Comparison of ENCODE assay signal across 15 cellular contexts in genomic region chr15:68210409-68210756, GRCh38. TPM values are rescaled to one million over a fixed set of nuclear protein-coding genes. Genes with fewer than 3 reads are reported as not detected.
DNase-seq lines count a peak whose midpoint lies in the region; ATAC-seq and TF ChIP-seq lines count a peak whose summit lies in the region.
"Had no signal": no experiment of that assay in that cellular context is flagged by ENCODE, and none has a peak within 500 bp of the region (broad histone marks: within the 10 kb centered on the region; RNA-seq: fewer than 3 reads in every experiment).

No MANE protein-coding gene starts in this region.

- TF ChIP-seq EP300 in sigmoid colon (IDR thresholded peaks at IDR 0.05) = no peak

- H2AFZ ChIP-seq in MM.1S (ENCODE audit: low read length) = no peak overlapping the region
- H2AFZ ChIP-seq: GM23248, parathyroid adenoma had no signal

- H3K9me2 ChIP-seq in MM.1S (replicated peaks; ENCODE audit: insufficient read depth, low read length) = no peaks in the 10 kb centered on the region

- intact Hi-C loops in dorsolateral prefrontal cortex (cut with DNase I) (loop anchor here (2.0 to 10.0 kb wide), 4 partner anchors 14 to 368 kb away; partner anchors contain the start of gene RNU6-1 (in 1 of the 2)), sigmoid colon (cut with DNase I) (loop anchor here (2.0 to 10.0 kb wide), 2 partner anchors 156 to 348 kb away; partner anchors contain the start of gene PIAS1)

- H3K9ac ChIP-seq in BLaER1 treated with 17β-estradiol and CSF1 and Interleukin-3, amounts not matched to agents 10 nM and 100 nM = peak overlapping the region; percentile 4 to 76 (median 55); a peak in 17 of 22 replicates
- H3K9ac ChIP-seq in MM.1S (ENCODE audit: low read length) = no peak overlapping the region; the same call in 1 of the 2 replicates
- H3K9ac ChIP-seq: GM23248, KMS-11, parathyroid adenoma had no signal

- peak overlapping the region in 7 of 10 experiments; percentile 2 to 39 (median 22); a peak in 7 of 20 replicates for H3K4me3 ChIP-seq in BLaER1 treated with 17β-estradiol and CSF1 and Interleukin-3, amounts not matched to agents 10 nM and 100 nM
- no peak overlapping the region for H3K4me3 ChIP-seq in MM.1S (ENCODE audit: low read length)
- peak overlapping the region in 57 of 59 donors; percentile 10 to 68 (median 49) for H3K4me3 ChIP-seq in dorsolateral prefrontal cortex
- H3K4me3 ChIP-seq in sigmoid colon = peak overlapping the region in 3 of 4 donors; percentile 27 to 37 (median 35)
- H3K4me3 ChIP-seq: GM23248 had no signal

- peaks cover 0 to 60% (median 41%) of the 10 kb centered on the region in 11 experiments; a peak in 15 of 22 replicates for H4K20me1 ChIP-seq in BLaER1 treated with 17β-estradiol and CSF1 and Interleukin-3, amounts not matched to agents 10 nM and 100 nM
- H4K20me1 ChIP-seq in MM.1S (ENCODE audit: insufficient read depth, low read length) = peaks cover 15% of the 10 kb centered on the region

- WGBS in sigmoid colon, 2 donors = 79 to 82% methylated on average over 9 of the region's 9 CpGs

- H3K36me3 ChIP-seq in BLaER1 treated with 17β-estradiol and CSF1 and Interleukin-3, amounts not matched to agents 10 nM and 100 nM = peaks cover 0 to 46% (median 14%) of the 10 kb centered on the region in 11 experiments; a peak in 12 of 22 replicates
- peaks cover 22% of the 10 kb centered on the region; the same call in 1 of the 2 replicates for H3K36me3 ChIP-seq in MM.1S (replicated peaks; ENCODE audit: insufficient read depth, low read length)
- H3K36me3 ChIP-seq in sigmoid colon = no peaks in the 10 kb centered on the region
- H3K36me3 ChIP-seq: gastrocnemius medialis, Peyer's patch had no signal

- no peak for TF ChIP-seq POLR2A in sigmoid colon (IDR thresholded peaks at IDR 0.05)

- DNase-seq in MM.1S = no peak
- DNase-seq in dorsolateral prefrontal cortex = peak in 2 of 10 donors; percentile 22 to 35
- DNase-seq in sigmoid colon = no peak
- no peak for DNase-seq in NCI-H1048 (lab: John Stamatoyannopoulos, UW)
- no peak for DNase-seq in NCI-H2196 (lab: John Stamatoyannopoulos, UW; ENCODE audit: unreplicated experiment)
- DNase-seq in islet precursor cell = no peak
- DNase-seq: NCI-H1436 treated with DMSO at 0.1 percent for 48 hours, NCI-H510A had no signal

- TF ChIP-seq CTCF in MM.1S (IDR thresholded peaks at IDR 0.05; ENCODE audit: low read length) (no peak), dorsolateral prefrontal cortex (IDR thresholded peaks at IDR 0.05 in 54 of 56, conservative IDR thresholded peaks at IDR 0.05 in 2 of 56; ENCODE audit: low read depth in 1 of 56, partially characterized antibody in 56 of 56) (no peak), sigmoid colon (IDR thresholded peaks at IDR 0.05) (no peak)

- H3K4me1 ChIP-seq in BLaER1 treated with 17β-estradiol and CSF1 and Interleukin-3, amounts not matched to agents 10 nM and 100 nM = peaks cover 72 to 92% (median 83%) of the 10 kb centered on the region in 10 experiments
- H3K4me1 ChIP-seq in MM.1S (ENCODE audit: low read length) (peaks cover 46% of the 10 kb centered on the region), sigmoid colon (peaks cover 0 to 26% (median 24%) of the 10 kb centered on the region in 4 donors)

- H3K79me2 ChIP-seq in MM.1S (ENCODE audit: low read length) = peaks cover 99% of the 10 kb centered on the region
- H3K79me2 ChIP-seq: parathyroid adenoma had no signal

- no peaks in the 10 kb centered on the region for H3K27me3 ChIP-seq in BLaER1 treated with 17β-estradiol and CSF1 and Interleukin-3, amounts not matched to agents 10 nM and 100 nM
- no peaks in the 10 kb centered on the region for H3K27me3 ChIP-seq in MM.1S (replicated peaks; ENCODE audit: insufficient read depth, low read length)
- no peaks in the 10 kb centered on the region for H3K27me3 ChIP-seq in dorsolateral prefrontal cortex
- H3K27me3 ChIP-seq in sigmoid colon = no peaks in the 10 kb centered on the region
- H3K27me3 ChIP-seq: gastrocnemius medialis, Peyer's patch had no signal

- no peak for ATAC-seq in HG02852 (IDR thresholded peaks at IDR 0.05; ENCODE audit: unreplicated experiment)

- no peaks in the 10 kb centered on the region for H3K9me3 ChIP-seq in BLaER1 treated with 17β-estradiol and CSF1 and Interleukin-3, amounts not matched to agents 10 nM and 100 nM (replicated peaks in 1 of 11)
- no peaks in the 10 kb centered on the region for H3K9me3 ChIP-seq in MM.1S (replicated peaks; ENCODE audit: insufficient read depth, low read length)
- H3K9me3 ChIP-seq in sigmoid colon = no peaks in the 10 kb centered on the region
- H3K9me3 ChIP-seq: gastrocnemius medialis, Peyer's patch had no signal

- peak overlapping the region; percentile 52 to 91 (median 71); a peak in 20 of 22 replicates for H3K27ac ChIP-seq in BLaER1 treated with 17β-estradiol and CSF1 and Interleukin-3, amounts not matched to agents 10 nM and 100 nM
- H3K27ac ChIP-seq in MM.1S (ENCODE audit: low read length) = peak overlapping the region; percentile 51; the same call in 1 of the 2 replicates
- H3K27ac ChIP-seq in dorsolateral prefrontal cortex = peak overlapping the region in 54 of 59 donors; percentile 36 to 93 (median 73)
- peak overlapping the region in 3 of 4 donors; percentile 32 to 60 (median 54) for H3K27ac ChIP-seq in sigmoid colon
- H3K27ac ChIP-seq: gastrocnemius medialis, GM23248, KMS-11, parathyroid adenoma, Peyer's patch had no signal

- H3F3A ChIP-seq in MM.1S (ENCODE audit: insufficient read depth, low read length) = peaks cover 3% of the 10 kb centered on the region; the same call in 1 of the 2 replicates

- H3K4me2 ChIP-seq in BLaER1 treated with 17β-estradiol and CSF1 and Interleukin-3, amounts not matched to agents 10 nM and 100 nM = peak overlapping the region; percentile 81 to 97 (median 89)
- no peak overlapping the region for H3K4me2 ChIP-seq in MM.1S (ENCODE audit: low read depth, low read length)
- H3K4me2 ChIP-seq: KMS-11 had no signal

RNA-seq across cellular contexts. Expression of gene CALML4, which starts 5.3 kb away (rescaled TPM):
- total RNA-seq in dorsolateral prefrontal cortex (10 to 100 TPM in 1 of 120 experiments, 1 to 10 TPM in 119; 1.2 to 12.9 (median 4.6) TPM), sigmoid colon (10 to 100 TPM in 1 of 4 donors, 1 to 10 TPM in 3; 3.9 to 10.9 (median 5.4) TPM)
- polyA plus RNA-seq in sigmoid colon = 100 to 1,000 TPM; 154 to 309 (median 214) TPM

RNA-seq across cellular contexts. Expression of gene CLN6, which starts 19.1 kb away (rescaled TPM):
- total RNA-seq in dorsolateral prefrontal cortex (10 to 100 TPM; 18.4 to 49.4 (median 29.8) TPM), sigmoid colon (10 to 100 TPM in 3 of 4 donors, 1 to 10 TPM in 1; 9.3 to 17.4 (median 12.7) TPM)
- polyA plus RNA-seq in sigmoid colon = 10 to 100 TPM in 1 of 3 donors, 1 to 10 TPM in 2; 5.4 to 43.3 (median 7.2) TPM
